ENCODE assay signal across 30 cellular contexts in genomic region chr15:38030609-38031008, GRCh38.
"Had no signal": no experiment of that assay in that cellular context is flagged by ENCODE, and none has a peak within 500 bp of the region (broad histone marks: within the 10 kb centered on the region; RNA-seq: fewer than 3 reads in every experiment).

No MANE protein-coding gene starts in this region.

- DNase-seq: hypothalamus; immature natural killer cell; kidney; left colon; left lung; lower lobe of right lung; mammary epithelial cell; mesendoderm; naive B cell; natural killer cell; nephron progenitor cell; occipital lobe; ovary; stimulated activated CD4-positive, alpha-beta T cell treated with anti-CD3 and anti-CD28 coated beads, Interleukin-12 subunit alpha, Interleukin-12 subunit beta, amount 100 ng/mL, for 4 hours; stimulated activated CD4-positive, alpha-beta T cell treated with anti-CD3 and anti-CD28 coated beads, Interleukin-15, amount 100 ng/mL, for 24 hours; stimulated activated CD4-positive, alpha-beta T cell treated with anti-CD3 and anti-CD28 coated beads, Interleukin-2, amount 100 ng/mL, for 24 hours; stimulated activated CD4-positive, alpha-beta T cell treated with anti-CD3 and anti-CD28 coated beads, Interleukin-4, amount 100 ng/mL, for 1 hour; stimulated activated naive CD4-positive, alpha-beta T cell treated with Interleukin-2 at 50 U/mL for 16 hours; stimulated activated naive CD8-positive, alpha-beta T cell treated with anti-CD3 and anti-CD28 coated beads, Interleukin-15, amount 100 ng/mL, for 72 hours; substantia nigra; uterus had no signal

- H3K9me3 ChIP-seq: left lung, lower lobe of right lung, neutrophil, ovary, right atrium auricular region, uterus had no signal

- H3K27me3 ChIP-seq: left lung, neural progenitor cell, neutrophil, ovary, right atrium auricular region, tibial nerve, uterus had no signal

- H3K27ac ChIP-seq: left lung, lower lobe of right lung, neural progenitor cell, neutrophil, ovary, right atrium auricular region, skin epidermis, tibial nerve, uterus had no signal

- H3K4me1 Mint-ChIP-seq: immature natural killer cell; mesothelial cell of epicardium; naive B cell; natural killer cell; nephron progenitor cell; neural progenitor cell; stimulated activated naive CD8-positive, alpha-beta T cell treated with anti-CD3 and anti-CD28 coated beads, Interleukin-15, amount 100 ng/mL, for 72 hours had no signal

- H3K4me2 ChIP-seq: neural progenitor cell had no signal

- H3K27me3 Mint-ChIP-seq: type B pancreatic cell had no signal

- H2AFZ ChIP-seq: neural progenitor cell had no signal

- H3K4me3 Mint-ChIP-seq: immature natural killer cell; mesothelial cell of epicardium; naive B cell; natural killer cell; nephron progenitor cell; neural progenitor cell; stimulated activated naive CD8-positive, alpha-beta T cell treated with anti-CD3 and anti-CD28 coated beads, Interleukin-15, amount 100 ng/mL, for 72 hours; type B pancreatic cell had no signal

- H3K4me1 ChIP-seq: left lung, neural progenitor cell, right atrium auricular region, tibial nerve, uterus had no signal

- H3K36me3 Mint-ChIP-seq: immature natural killer cell, mesothelial cell of epicardium, naive B cell, natural killer cell, neural progenitor cell, type B pancreatic cell had no signal

- H3K4me3 ChIP-seq: left lung, lower lobe of right lung, neural progenitor cell, ovary, right atrium auricular region, skin epidermis, tibial nerve, uterus had no signal

- H3K36me3 ChIP-seq: left lung, lower lobe of right lung, neural progenitor cell, neutrophil, ovary, right atrium auricular region, tibial nerve, uterus had no signal

- H3K9ac ChIP-seq: neural progenitor cell had no signal

- H3K9me3 Mint-ChIP-seq: natural killer cell had no signal

- H3K27ac Mint-ChIP-seq: immature natural killer cell; mesothelial cell of epicardium; natural killer cell; nephron progenitor cell; neural progenitor cell; progenitor cell of endocrine pancreas; stimulated activated naive CD8-positive, alpha-beta T cell treated with anti-CD3 and anti-CD28 coated beads, Interleukin-15, amount 100 ng/mL, for 72 hours; type B pancreatic cell had no signal

- ATAC-seq: left colon; left lung; lower lobe of right lung; natural killer cell; sciatic nerve; stimulated activated naive CD8-positive, alpha-beta T cell treated with anti-CD3 and anti-CD28 coated beads, Interleukin-15, amount 100 ng/mL, for 72 hours had no signal
